Comparison of ENCODE assay signal across 12 cellular contexts in the genomic region with DNA sequence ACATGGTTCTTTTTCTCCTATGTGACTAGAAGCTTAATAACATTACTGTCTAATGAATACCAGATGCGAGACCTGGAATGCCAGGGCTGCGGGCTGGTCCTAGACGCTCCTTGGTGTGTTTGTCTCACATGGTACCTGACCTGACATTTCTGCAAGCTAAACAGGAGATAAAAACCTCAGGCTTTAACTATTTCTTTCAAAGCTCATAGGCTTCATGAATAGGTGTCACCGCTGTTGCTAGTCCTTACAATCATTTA. TPM values are rescaled to one million over a fixed set of nuclear protein-coding genes. Genes with fewer than 3 reads are reported as not detected.
DNase-seq lines count a peak whose midpoint lies in the region; ATAC-seq and TF ChIP-seq lines count a peak whose summit lies in the region.
"Had no signal": no experiment of that assay in that cellular context is flagged by ENCODE, and none has a peak within 500 bp of the region (broad histone marks: within the 10 kb centered on the region; RNA-seq: fewer than 3 reads in every experiment).

No MANE protein-coding gene starts in this region.

- no peak overlapping the region for H3K4me3 Mint-ChIP-seq in mesothelial cell of epicardium

- DNase-seq in GM03348 (ENCODE audit: low spot score), result peak; percentile 65
- no peak for DNase-seq in mesothelial cell of epicardium (ENCODE audit: low spot score in 2 of 2, unreplicated experiment in 2 of 2)
- no peak for DNase-seq in stimulated activated CD4-positive, alpha-beta T cell treated with anti-CD3 and anti-CD28 coated beads, Interleukin-12 subunit alpha, Interleukin-12 subunit beta, amount 100 ng/mL, for 4 hours
- no peak for DNase-seq in NOMO-1 treated with dmso at 0.1 percent for 144 hours (lab: John Stamatoyannopoulos, UW; ENCODE audit: unreplicated experiment)
- DNase-seq in amygdala (lab: John Stamatoyannopoulos, UW), result no peak
- DNase-seq: C1 segment of cervical spinal cord, DMS79 treated with DMSO at 0.1 percent for 48 hours, GDM1, NCI-H1436, NCI-H2029 treated with DMSO at 0.1 percent for 48 hours had no signal

- no peak; the same call in 2 of the 3 replicates for ATAC-seq in SK-N-SH treated with all-trans-retinoic acid at 6 μM for 48 hours
- no peak for ATAC-seq in GM19452 (IDR thresholded peaks at IDR 0.05; ENCODE audit: unreplicated experiment)

- no peaks in the 10 kb centered on the region for H3K9me3 Mint-ChIP-seq in mesothelial cell of epicardium

- peak overlapping the region; percentile 81 for H3K27ac Mint-ChIP-seq in mesothelial cell of epicardium

- no peaks in the 10 kb centered on the region for H3K27me3 Mint-ChIP-seq in mesothelial cell of epicardium (ENCODE audit: low read depth)

- H3K4me1 Mint-ChIP-seq in mesothelial cell of epicardium, result peaks cover 53% of the 10 kb centered on the region

- no peak for TF ChIP-seq CTCF in mesothelial cell of epicardium (IDR thresholded peaks at IDR 0.05; ENCODE audit: unreplicated experiment)

- no peaks in the 10 kb centered on the region for H3K36me3 Mint-ChIP-seq in mesothelial cell of epicardium

TF ChIP-seq in SK-N-SH treated with all-trans-retinoic acid at 6 μM for 48 hours, 23 proteins besides CTCF, POLR2A, EP300 and RAD21:
- no peak for TF ChIP-seq GLIS3 (CRISPR knock-in tag; IDR thresholded peaks at IDR 0.05)
- peak; percentile 79 for TF ChIP-seq TCF4 (CRISPR knock-in tag; IDR thresholded peaks at IDR 0.05; ENCODE audit: borderline replicate concordance)
- TF ChIP-seq, protein P1, sequence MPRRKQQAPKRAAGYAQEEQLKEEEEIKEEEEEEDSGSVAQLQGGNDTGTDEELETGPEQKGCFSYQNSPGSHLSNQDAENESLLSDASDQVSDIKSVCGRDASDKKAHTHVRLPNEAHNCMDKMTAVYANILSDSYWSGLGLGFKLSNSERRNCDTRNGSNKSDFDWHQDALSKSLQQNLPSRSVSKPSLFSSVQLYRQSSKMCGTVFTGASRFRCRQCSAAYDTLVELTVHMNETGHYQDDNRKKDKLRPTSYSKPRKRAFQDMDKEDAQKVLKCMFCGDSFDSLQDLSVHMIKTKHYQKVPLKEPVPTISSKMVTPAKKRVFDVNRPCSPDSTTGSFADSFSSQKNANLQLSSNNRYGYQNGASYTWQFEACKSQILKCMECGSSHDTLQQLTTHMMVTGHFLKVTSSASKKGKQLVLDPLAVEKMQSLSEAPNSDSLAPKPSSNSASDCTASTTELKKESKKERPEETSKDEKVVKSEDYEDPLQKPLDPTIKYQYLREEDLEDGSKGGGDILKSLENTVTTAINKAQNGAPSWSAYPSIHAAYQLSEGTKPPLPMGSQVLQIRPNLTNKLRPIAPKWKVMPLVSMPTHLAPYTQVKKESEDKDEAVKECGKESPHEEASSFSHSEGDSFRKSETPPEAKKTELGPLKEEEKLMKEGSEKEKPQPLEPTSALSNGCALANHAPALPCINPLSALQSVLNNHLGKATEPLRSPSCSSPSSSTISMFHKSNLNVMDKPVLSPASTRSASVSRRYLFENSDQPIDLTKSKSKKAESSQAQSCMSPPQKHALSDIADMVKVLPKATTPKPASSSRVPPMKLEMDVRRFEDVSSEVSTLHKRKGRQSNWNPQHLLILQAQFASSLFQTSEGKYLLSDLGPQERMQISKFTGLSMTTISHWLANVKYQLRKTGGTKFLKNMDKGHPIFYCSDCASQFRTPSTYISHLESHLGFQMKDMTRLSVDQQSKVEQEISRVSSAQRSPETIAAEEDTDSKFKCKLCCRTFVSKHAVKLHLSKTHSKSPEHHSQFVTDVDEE (CRISPR knock-in tag; IDR thresholded peaks at IDR 0.05), result no peak
- no peak for TF ChIP-seq ZNF70 (CRISPR knock-in tag; IDR thresholded peaks at IDR 0.05)
- TF ChIP-seq, protein P2, sequence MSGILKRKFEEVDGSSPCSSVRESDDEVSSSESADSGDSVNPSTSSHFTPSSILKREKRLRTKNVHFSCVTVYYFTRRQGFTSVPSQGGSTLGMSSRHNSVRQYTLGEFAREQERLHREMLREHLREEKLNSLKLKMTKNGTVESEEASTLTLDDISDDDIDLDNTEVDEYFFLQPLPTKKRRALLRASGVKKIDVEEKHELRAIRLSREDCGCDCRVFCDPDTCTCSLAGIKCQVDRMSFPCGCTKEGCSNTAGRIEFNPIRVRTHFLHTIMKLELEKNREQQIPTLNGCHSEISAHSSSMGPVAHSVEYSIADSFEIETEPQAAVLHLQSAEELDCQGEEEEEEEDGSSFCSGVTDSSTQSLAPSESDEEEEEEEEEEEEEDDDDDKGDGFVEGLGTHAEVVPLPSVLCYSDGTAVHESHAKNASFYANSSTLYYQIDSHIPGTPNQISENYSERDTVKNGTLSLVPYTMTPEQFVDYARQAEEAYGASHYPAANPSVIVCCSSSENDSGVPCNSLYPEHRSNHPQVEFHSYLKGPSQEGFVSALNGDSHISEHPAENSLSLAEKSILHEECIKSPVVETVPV (CRISPR knock-in tag; IDR thresholded peaks at IDR 0.05), result no peak
- no peak for TF ChIP-seq ZC3H10 (CRISPR knock-in tag; IDR thresholded peaks at IDR 0.05)
- no peak for TF ChIP-seq SNAI2 (CRISPR knock-in tag; IDR thresholded peaks at IDR 0.05)
TF ChIP-seq in SK-N-SH treated with all-trans-retinoic acid at 6 μM for 48 hours: peak in this region for 1.

RNA-seq across cellular contexts. Expression of a gene that starts 38.6 kb away (rescaled TPM):
- total RNA-seq in mesothelial cell of epicardium, result 70.6 to 78.7 TPM (median 77.6 TPM) in 3 replicates
